ENCODE assay signal across 29 cellular contexts in genomic region chr11:1929621-1930447, GRCh38. TPM values are rescaled to one million over a fixed set of nuclear protein-coding genes. Genes with fewer than 3 reads are reported as not detected.
DNase-seq lines count a peak whose midpoint lies in the region; ATAC-seq and TF ChIP-seq lines count a peak whose summit lies in the region.
"Had no signal": no experiment of that assay in that cellular context is flagged by ENCODE, and none has a peak within 500 bp of the region (broad histone marks: within the 10 kb centered on the region; RNA-seq: fewer than 3 reads in every experiment).

No MANE protein-coding gene starts in this region.

- H3K4me2 ChIP-seq in BLaER1 (peak overlapping the region; percentile 59), Karpas-422 (ENCODE audit: low read depth, low read length, poor library complexity, severe bottlenecking) (no peak overlapping the region)
- H3K4me2 ChIP-seq: KMS-11 had no signal

- no peak for ATAC-seq in WTC11

- no peak overlapping the region for H3K4me3 Mint-ChIP-seq in WTC11
- H3K4me3 Mint-ChIP-seq: activated B cell treated with CpG ODN at 0.5 μM for 24 hours; activated CD4-positive, alpha-beta memory T cell treated with anti-CD3 and anti-CD28 coated beads for 36 hours; CD8-positive, alpha-beta memory T cell; nephron progenitor cell; stimulated activated effector memory CD8-positive, alpha-beta T cell treated with anti-CD3 and anti-CD28 coated beads, Interleukin-12 subunit alpha, Interleukin-12 subunit beta, amount 100 ng/mL, for 72 hours had no signal

- H4K20me1 ChIP-seq in BLaER1 = no peaks in the 10 kb centered on the region
- H4K20me1 ChIP-seq in Karpas-422 (ENCODE audit: insufficient read depth, low read depth, low read length) = no peaks in the 10 kb centered on the region

- no peaks in the 10 kb centered on the region for H3K9me3 ChIP-seq in BLaER1
- no peaks in the 10 kb centered on the region for H3K9me3 ChIP-seq in iPS-15b (ENCODE audit: control insufficient read depth, insufficient read depth, low read length)
- H3K9me3 ChIP-seq in Karpas-422 (ENCODE audit: low read length) = no peaks in the 10 kb centered on the region
- H3K9me3 ChIP-seq: HAP-1 had no signal

- H3K4me1 ChIP-seq in BLaER1 (peaks cover 30% of the 10 kb centered on the region), iPS-15b (ENCODE audit: control insufficient read depth, insufficient read depth, low read length) (no peaks in the 10 kb centered on the region), Karpas-422 (ENCODE audit: low read length) (no peaks in the 10 kb centered on the region)
- H3K4me1 ChIP-seq: HAP-1 had no signal

- H3K27ac Mint-ChIP-seq in WTC11 = no peak overlapping the region
- H3K27ac Mint-ChIP-seq: activated B cell treated with CpG ODN at 0.5 μM for 24 hours; activated CD4-positive, alpha-beta memory T cell treated with anti-CD3 and anti-CD28 coated beads for 36 hours; progenitor cell of endocrine pancreas; stimulated activated effector memory CD8-positive, alpha-beta T cell treated with anti-CD3 and anti-CD28 coated beads, Interleukin-12 subunit alpha, Interleukin-12 subunit beta, amount 100 ng/mL, for 72 hours had no signal

- H3K4me3 ChIP-seq in BLaER1 (no peak overlapping the region), iPS-15b (ENCODE audit: low read depth, low read length) (no peak overlapping the region), Karpas-422 (ENCODE audit: low read length) (no peak overlapping the region)
- H3K4me3 ChIP-seq: cardiac muscle cell, dorsolateral prefrontal cortex, HAP-1 had no signal

- no peaks in the 10 kb centered on the region; the same call in 1 of the 2 replicates for H3K27me3 Mint-ChIP-seq in WTC11 (ENCODE audit: low read depth)
- H3K27me3 Mint-ChIP-seq: activated CD4-positive, alpha-beta memory T cell treated with anti-CD3 and anti-CD28 coated beads for 36 hours had no signal

- intact Hi-C loops in posterior vena cava (cut with DNase I) = no loop called here

- H3K9ac ChIP-seq in BLaER1 (no peak overlapping the region), iPS-15b (ENCODE audit: low read depth, low read length) (peak overlapping the region; percentile 24), Karpas-422 (ENCODE audit: low read length) (no peak overlapping the region)
- H3K9ac ChIP-seq: KMS-11 had no signal

- H3K79me2 ChIP-seq in Karpas-422 (ENCODE audit: low read length) = no peaks in the 10 kb centered on the region

- H3K4me1 Mint-ChIP-seq in WTC11 = no peaks in the 10 kb centered on the region
- H3K4me1 Mint-ChIP-seq: activated B cell treated with CpG ODN at 0.5 μM for 24 hours had no signal

- no peak for TF ChIP-seq CTCF in WTC11 (IDR thresholded peaks at IDR 0.05)

- H3K9me2 ChIP-seq in Karpas-422 (replicated peaks; ENCODE audit: insufficient read depth, low read length) = no peaks in the 10 kb centered on the region

- H3K36me3 Mint-ChIP-seq in WTC11 = no peaks in the 10 kb centered on the region
- H3K36me3 Mint-ChIP-seq: activated CD4-positive, alpha-beta memory T cell treated with anti-CD3 and anti-CD28 coated beads for 36 hours; stimulated activated effector memory CD8-positive, alpha-beta T cell treated with anti-CD3 and anti-CD28 coated beads, Interleukin-12 subunit alpha, Interleukin-12 subunit beta, amount 100 ng/mL, for 72 hours had no signal

- CTCF ChIA-PET in WTC11 (lab: Charles Lee) = no interaction called here

- DNase-seq in WTC11 (ENCODE audit: low spot score) (peak; percentile 5), posterior vena cava (ENCODE audit: low spot score) (peak; percentile 76), caudate nucleus (lab: John Stamatoyannopoulos, UW) (no peak), Karpas-422 (no peak), H4 (ENCODE audit: low spot score) (no peak), cerebellum (ENCODE audit: low spot score) (no peak)
- DNase-seq: activated B cell treated with CpG ODN at 0.5 μM for 24 hours; activated CD4-positive, alpha-beta memory T cell treated with anti-CD3 and anti-CD28 coated beads for 36 hours; activated effector memory CD4-positive, alpha-beta T cell treated with Interleukin-2 at 50 U/mL for 16 hours; GDM1; NCI-H1694 treated with DMSO at 0.1 percent for 48 hours; NCI-H69; nephron progenitor cell; small intestine; stimulated activated CD4-positive, alpha-beta T cell treated with anti-CD3 and anti-CD28 coated beads, Interleukin-2, amount 100 ng/mL, for 24 hours; T-helper 9 cell had no signal

- POLR2A ChIA-PET in WTC11 (lab: Charles Lee) = no interaction called here

- H3K27me3 ChIP-seq in BLaER1 (no peaks in the 10 kb centered on the region; the same call in 1 of the 2 replicates), iPS-15b (ENCODE audit: control insufficient read depth, insufficient read depth, low read length) (no peaks in the 10 kb centered on the region), Karpas-422 (ENCODE audit: low read length) (no peaks in the 10 kb centered on the region)
- H3K27me3 ChIP-seq: cardiac muscle cell had no signal

- no peaks in the 10 kb centered on the region for H3K36me3 ChIP-seq in BLaER1
- no peaks in the 10 kb centered on the region for H3K36me3 ChIP-seq in iPS-15b (ENCODE audit: control insufficient read depth, insufficient read depth, low read length)
- H3K36me3 ChIP-seq in Karpas-422 (ENCODE audit: insufficient read depth, low read length) = no peaks in the 10 kb centered on the region
- H3K36me3 ChIP-seq: cardiac muscle cell, HAP-1 had no signal

- no peaks in the 10 kb centered on the region for H3K9me3 Mint-ChIP-seq in WTC11
- H3K9me3 Mint-ChIP-seq: activated B cell treated with CpG ODN at 0.5 μM for 24 hours; activated CD4-positive, alpha-beta memory T cell treated with anti-CD3 and anti-CD28 coated beads for 36 hours; nephron progenitor cell; stimulated activated effector memory CD8-positive, alpha-beta T cell treated with anti-CD3 and anti-CD28 coated beads, Interleukin-12 subunit alpha, Interleukin-12 subunit beta, amount 100 ng/mL, for 72 hours had no signal

- H3K27ac ChIP-seq in BLaER1 (no peak overlapping the region), caudate nucleus (ENCODE audit: low read depth, low read length) (no peak overlapping the region), Karpas-422 (ENCODE audit: low read length) (no peak overlapping the region)
- H3K27ac ChIP-seq: cardiac muscle cell, dorsolateral prefrontal cortex, epithelial cell of prostate, KMS-11 had no signal

- no peak overlapping the region for H2AFZ ChIP-seq in Karpas-422 (ENCODE audit: low read length)

TF ChIP-seq in WTC11, 78 proteins besides CTCF, POLR2A, EP300 and RAD21 (continues in another document):
- TF ChIP-seq E2F1 (CRISPR knock-in tag; IDR thresholded peaks at IDR 0.05) (no peak), SMAD3 (CRISPR knock-in tag; IDR thresholded peaks at IDR 0.05; ENCODE audit: borderline replicate concordance) (no peak), SMAD4 (CRISPR knock-in tag; IDR thresholded peaks at IDR 0.05) (no peak), ZBTB43 (CRISPR knock-in tag; IDR thresholded peaks at IDR 0.05) (no peak), ATF3 (CRISPR knock-in tag; conservative IDR thresholded peaks at IDR 0.05) (no peak)

RNA-seq across cellular contexts. Expression of gene TNNT3, which starts 10.3 kb away (rescaled TPM):
- total RNA-seq in WTC11 (2021) (not detected in 3 replicates), posterior vena cava (10 to 100 TPM; 17.9 to 45.3 TPM), cerebellum (0.64 TPM)
- total RNA-seq in Karpas-422 (2014; rRNA removed; shearing (Covaris generic); ENCODE audit: low replicate concordance) = 0.25 TPM in 1 of 2 replicates, not detected in the other
- not detected in 2 replicates for total RNA-seq in H4 (2014; rRNA removed; shearing (Covaris generic))
- total RNA-seq: kidney epithelial cell, progenitor cell of endocrine pancreas, RPMI7951, temporal lobe had no signal

RNA-seq across cellular contexts. Expression of gene MRPL23, which starts 17.3 kb away (rescaled TPM):
- total RNA-seq in WTC11 (2021) (59.4 to 73.0 TPM (median 61.0 TPM) in 3 replicates), posterior vena cava (10 to 100 TPM; 22.7 to 23.8 TPM), cerebellum (23.8 TPM)
- total RNA-seq in Karpas-422 (2014; rRNA removed; shearing (Covaris generic); ENCODE audit: low replicate concordance) = 76.2 and 192 TPM in 2 replicates
- 271 and 398 TPM in 2 replicates for total RNA-seq in H4 (2014; rRNA removed; shearing (Covaris generic))

RNA-seq across cellular contexts. Expression of gene PRR33, which starts 38.1 kb away (rescaled TPM):
- total RNA-seq in WTC11 (2021) = not detected in 3 replicates
- total RNA-seq in posterior vena cava = under 1 TPM in 1 of 2 donors, not detected in 1; 0.14 TPM
- total RNA-seq in Karpas-422 (2014; rRNA removed; shearing (Covaris generic); ENCODE audit: low replicate concordance) = not detected in 2 replicates
- total RNA-seq in H4 (2014; rRNA removed; shearing (Covaris generic)) = not detected in 2 replicates
- not detected for total RNA-seq in cerebellum
- total RNA-seq: cardiac muscle cell; CD8-positive, alpha-beta memory T cell; dorsolateral prefrontal cortex; kidney epithelial cell; progenitor cell of endocrine pancreas; RPMI7951; temporal lobe had no signal

Comparison
In these comparisons a context has a peak if more than half of its experiments do, and no peak if none do; other contexts are left out.
1. DNase-seq: peak in WTC11 (single experiment) and posterior vena cava (single experiment); none in caudate nucleus (0 of 61), Karpas-422 (single experiment), H4 (single experiment) and cerebellum (single experiment).
2. RNA of gene TNNT3, which starts 10.3 kb away (total RNA-seq): 17.9 to 45.3 TPM in posterior vena cava; 0.64 TPM in cerebellum (single experiment), not detected in WTC11, 0.25 TPM in Karpas-422 and not detected in H4; every median in the first group is over 10 times any median in the second.